In the genomic region with DNA sequence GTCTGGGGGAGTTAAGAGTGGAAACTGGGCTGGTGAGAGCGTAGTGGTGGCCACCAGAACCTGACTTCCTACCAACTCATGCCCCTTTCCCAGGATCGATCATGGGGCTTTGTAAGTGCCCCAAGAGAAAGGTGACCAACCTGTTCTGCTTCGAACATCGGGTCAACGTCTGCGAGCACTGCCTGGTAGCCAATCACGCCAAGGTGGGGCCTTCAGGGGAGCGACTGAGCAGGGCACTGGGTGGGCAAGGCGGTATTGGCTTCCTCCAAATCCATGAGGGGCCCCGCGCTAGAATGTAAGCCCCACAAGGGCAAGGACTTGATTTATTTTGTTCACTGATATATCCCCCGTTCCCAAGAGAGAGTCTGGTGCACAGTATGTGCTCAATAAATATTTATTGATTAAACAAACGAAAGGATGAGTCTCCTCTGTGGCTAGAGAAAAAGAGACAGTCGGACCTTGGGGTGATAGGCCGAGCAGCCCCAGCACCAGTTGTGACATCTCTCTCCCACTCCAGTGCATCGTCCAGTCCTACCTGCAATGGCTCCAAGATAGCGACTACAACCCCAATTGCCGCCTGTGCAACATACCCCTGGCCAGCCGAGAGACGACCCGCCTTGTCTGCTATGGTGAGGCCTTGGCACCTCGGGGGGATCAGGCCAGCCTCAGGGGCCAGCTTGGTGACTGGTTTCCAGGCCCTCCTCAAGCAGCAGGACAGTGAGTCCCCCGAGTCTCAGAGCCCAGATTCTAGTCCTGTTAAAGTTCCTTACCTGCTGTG, we compare ENCODE assay signal across 1 cellular context.
TF ChIP-seq lines count a peak whose summit lies in the region.

No MANE protein-coding gene starts in this region.

TF ChIP-seq in GM23338, 12 proteins besides CTCF, POLR2A, EP300 and RAD21 (continued from another document):
- TF ChIP-seq, protein P1, sequence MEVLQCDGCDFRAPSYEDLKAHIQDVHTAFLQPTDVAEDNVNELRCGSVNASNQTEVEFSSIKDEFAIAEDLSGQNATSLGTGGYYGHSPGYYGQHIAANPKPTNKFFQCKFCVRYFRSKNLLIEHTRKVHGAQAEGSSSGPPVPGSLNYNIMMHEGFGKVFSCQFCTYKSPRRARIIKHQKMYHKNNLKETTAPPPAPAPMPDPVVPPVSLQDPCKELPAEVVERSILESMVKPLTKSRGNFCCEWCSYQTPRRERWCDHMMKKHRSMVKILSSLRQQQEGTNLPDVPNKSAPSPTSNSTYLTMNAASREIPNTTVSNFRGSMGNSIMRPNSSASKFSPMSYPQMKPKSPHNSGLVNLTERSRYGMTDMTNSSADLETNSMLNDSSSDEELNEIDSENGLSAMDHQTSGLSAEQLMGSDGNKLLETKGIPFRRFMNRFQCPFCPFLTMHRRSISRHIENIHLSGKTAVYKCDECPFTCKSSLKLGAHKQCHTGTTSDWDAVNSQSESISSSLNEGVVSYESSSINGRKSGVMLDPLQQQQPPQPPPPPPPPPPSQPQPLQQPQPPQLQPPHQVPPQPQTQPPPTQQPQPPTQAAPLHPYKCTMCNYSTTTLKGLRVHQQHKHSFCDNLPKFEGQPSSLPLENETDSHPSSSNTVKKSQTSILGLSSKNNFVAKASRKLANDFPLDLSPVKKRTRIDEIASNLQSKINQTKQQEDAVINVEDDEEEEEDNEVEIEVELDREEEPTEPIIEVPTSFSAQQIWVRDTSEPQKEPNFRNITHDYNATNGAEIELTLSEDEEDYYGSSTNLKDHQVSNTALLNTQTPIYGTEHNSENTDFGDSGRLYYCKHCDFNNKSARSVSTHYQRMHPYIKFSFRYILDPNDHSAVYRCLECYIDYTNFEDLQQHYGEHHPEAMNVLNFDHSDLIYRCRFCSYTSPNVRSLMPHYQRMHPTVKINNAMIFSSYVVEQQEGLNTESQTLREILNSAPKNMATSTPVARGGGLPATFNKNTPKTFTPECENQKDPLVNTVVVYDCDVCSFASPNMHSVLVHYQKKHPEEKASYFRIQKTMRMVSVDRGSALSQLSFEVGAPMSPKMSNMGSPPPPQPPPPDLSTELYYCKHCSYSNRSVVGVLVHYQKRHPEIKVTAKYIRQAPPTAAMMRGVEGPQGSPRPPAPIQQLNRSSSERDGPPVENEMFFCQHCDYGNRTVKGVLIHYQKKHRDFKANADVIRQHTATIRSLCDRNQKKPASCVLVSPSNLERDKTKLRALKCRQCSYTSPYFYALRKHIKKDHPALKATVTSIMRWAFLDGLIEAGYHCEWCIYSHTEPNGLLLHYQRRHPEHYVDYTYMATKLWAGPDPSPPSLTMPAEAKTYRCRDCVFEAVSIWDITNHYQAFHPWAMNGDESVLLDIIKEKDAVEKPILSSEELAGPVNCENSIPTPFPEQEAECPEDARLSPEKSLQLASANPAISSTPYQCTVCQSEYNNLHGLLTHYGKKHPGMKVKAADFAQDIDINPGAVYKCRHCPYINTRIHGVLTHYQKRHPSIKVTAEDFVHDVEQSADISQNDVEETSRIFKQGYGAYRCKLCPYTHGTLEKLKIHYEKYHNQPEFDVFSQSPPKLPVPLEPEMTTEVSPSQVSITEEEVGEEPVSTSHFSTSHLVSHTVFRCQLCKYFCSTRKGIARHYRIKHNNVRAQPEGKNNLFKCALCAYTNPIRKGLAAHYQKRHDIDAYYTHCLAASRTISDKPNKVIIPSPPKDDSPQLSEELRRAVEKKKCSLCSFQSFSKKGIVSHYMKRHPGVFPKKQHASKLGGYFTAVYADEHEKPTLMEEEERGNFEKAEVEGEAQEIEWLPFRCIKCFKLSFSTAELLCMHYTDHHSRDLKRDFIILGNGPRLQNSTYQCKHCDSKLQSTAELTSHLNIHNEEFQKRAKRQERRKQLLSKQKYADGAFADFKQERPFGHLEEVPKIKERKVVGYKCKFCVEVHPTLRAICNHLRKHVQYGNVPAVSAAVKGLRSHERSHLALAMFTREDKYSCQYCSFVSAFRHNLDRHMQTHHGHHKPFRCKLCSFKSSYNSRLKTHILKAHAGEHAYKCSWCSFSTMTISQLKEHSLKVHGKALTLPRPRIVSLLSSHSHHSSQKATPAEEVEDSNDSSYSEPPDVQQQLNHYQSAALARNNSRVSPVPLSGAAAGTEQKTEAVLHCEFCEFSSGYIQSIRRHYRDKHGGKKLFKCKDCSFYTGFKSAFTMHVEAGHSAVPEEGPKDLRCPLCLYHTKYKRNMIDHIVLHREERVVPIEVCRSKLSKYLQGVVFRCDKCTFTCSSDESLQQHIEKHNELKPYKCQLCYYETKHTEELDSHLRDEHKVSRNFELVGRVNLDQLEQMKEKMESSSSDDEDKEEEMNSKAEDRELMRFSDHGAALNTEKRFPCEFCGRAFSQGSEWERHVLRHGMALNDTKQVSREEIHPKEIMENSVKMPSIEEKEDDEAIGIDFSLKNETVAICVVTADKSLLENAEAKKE (CRISPR knock-in tag; IDR thresholded peaks at IDR 0.05) = no peak
- TF ChIP-seq ZNF331 (CRISPR knock-in tag; IDR thresholded peaks at IDR 0.05; ENCODE audit: low read depth) = no peak
- TF ChIP-seq STAT1 (IDR thresholded peaks at IDR 0.05; ENCODE audit: unreplicated experiment) = no peak
- TF ChIP-seq, protein P2, sequence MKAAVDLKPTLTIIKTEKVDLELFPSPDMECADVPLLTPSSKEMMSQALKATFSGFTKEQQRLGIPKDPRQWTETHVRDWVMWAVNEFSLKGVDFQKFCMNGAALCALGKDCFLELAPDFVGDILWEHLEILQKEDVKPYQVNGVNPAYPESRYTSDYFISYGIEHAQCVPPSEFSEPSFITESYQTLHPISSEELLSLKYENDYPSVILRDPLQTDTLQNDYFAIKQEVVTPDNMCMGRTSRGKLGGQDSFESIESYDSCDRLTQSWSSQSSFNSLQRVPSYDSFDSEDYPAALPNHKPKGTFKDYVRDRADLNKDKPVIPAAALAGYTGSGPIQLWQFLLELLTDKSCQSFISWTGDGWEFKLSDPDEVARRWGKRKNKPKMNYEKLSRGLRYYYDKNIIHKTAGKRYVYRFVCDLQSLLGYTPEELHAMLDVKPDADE (IDR thresholded peaks at IDR 0.05) = no peak
